1 cellular context compared by ENCODE assay signal in genomic region chr14:22929104-22929847, GRCh38.
TF ChIP-seq lines count a peak whose summit lies in the region.

TSS of gene PRMT5 (minus strand) at chr14:22929376. CDS start at chr14:22929361, 15 bp downstream.

TF ChIP-seq in GM12878, 131 proteins besides CTCF, POLR2A, EP300 and RAD21 (continued from another document):
- no peak for TF ChIP-seq WRNIP1 (IDR thresholded peaks at IDR 0.05; ENCODE audit: borderline replicate concordance, low read depth, low read length)
- no peak for TF ChIP-seq SMAD1 (IDR thresholded peaks at IDR 0.05; ENCODE audit: low read depth, partially characterized antibody)
- no peak for TF ChIP-seq TCF3 (IDR thresholded peaks at IDR 0.05; ENCODE audit: borderline replicate concordance, insufficient read depth, low read depth, low read length)
